21 cellular contexts compared by ENCODE assay signal in genomic region chr15:48774484-48774883, GRCh38.
"Had no signal": no experiment of that assay in that cellular context is flagged by ENCODE, and none has a peak within 500 bp of the region (broad histone marks: within the 10 kb centered on the region; RNA-seq: fewer than 3 reads in every experiment).

No MANE protein-coding gene starts in this region.

- H3K27me3 Mint-ChIP-seq: activated CD4-positive, alpha-beta T cell treated with anti-CD3 and anti-CD28 coated beads for 36 hours; activated naive CD8-positive, alpha-beta T cell treated with anti-CD3 and anti-CD28 coated beads for 36 hours; central memory CD8-positive, alpha-beta T cell; stimulated activated memory B cell treated with anti-CD40 and anti-IgM and Interleukin-4, amounts not matched to agents 10 μg/mL and 1 μg/mL and 100 μg/mL, for 72 hours had no signal

- ATAC-seq: activated CD4-positive, alpha-beta T cell treated with anti-CD3 and anti-CD28 coated beads for 36 hours; gastroesophageal sphincter; heart left ventricle; left lung; psoas muscle; right lobe of liver; stimulated activated memory B cell treated with anti-CD40 and anti-IgM and Interleukin-4, amounts not matched to agents 10 μg/mL and 1 μg/mL and 100 μg/mL, for 72 hours; upper lobe of right lung; WTC11 had no signal

- H3K4me1 Mint-ChIP-seq: activated CD4-positive, alpha-beta T cell treated with anti-CD3 and anti-CD28 coated beads for 36 hours; activated naive CD8-positive, alpha-beta T cell treated with anti-CD3 and anti-CD28 coated beads for 36 hours; central memory CD8-positive, alpha-beta T cell; neural progenitor cell; stimulated activated memory B cell treated with anti-CD40 and anti-IgM and Interleukin-4, amounts not matched to agents 10 μg/mL and 1 μg/mL and 100 μg/mL, for 72 hours had no signal

- H3K4me3 ChIP-seq: coronary artery, gastroesophageal sphincter, heart left ventricle, left lung, neural progenitor cell, psoas muscle, right lobe of liver, upper lobe of right lung had no signal

- DNase-seq: activated CD4-positive, alpha-beta T cell treated with anti-CD3 and anti-CD28 coated beads for 36 hours; activated CD4-positive, alpha-beta T cell treated with anti-CD3 and anti-CD28 coated beads, Interleukin-2, amount 50 U/mL, for 48 hours; activated naive CD4-positive, alpha-beta T cell; activated naive CD8-positive, alpha-beta T cell treated with anti-CD3 and anti-CD28 coated beads for 36 hours; amygdala; heart left ventricle; left lung; mammary epithelial cell; midbrain; psoas muscle; right lobe of liver; stimulated activated CD4-positive, alpha-beta T cell treated with anti-CD3 and anti-CD28 coated beads, Interleukin-4, amount 100 ng/mL, for 4 hours; upper lobe of right lung had no signal

- H3K9me3 ChIP-seq: gastroesophageal sphincter, left lung, psoas muscle, right lobe of liver, upper lobe of right lung had no signal

- H3K36me3 ChIP-seq: right lobe of liver, upper lobe of right lung had no signal

- H3K27ac Mint-ChIP-seq: activated CD4-positive, alpha-beta T cell treated with anti-CD3 and anti-CD28 coated beads for 36 hours; activated naive CD8-positive, alpha-beta T cell treated with anti-CD3 and anti-CD28 coated beads for 36 hours; stimulated activated memory B cell treated with anti-CD40 and anti-IgM and Interleukin-4, amounts not matched to agents 10 μg/mL and 1 μg/mL and 100 μg/mL, for 72 hours; T-helper 2 cell treated with Interferon-gamma antibody and Interleukin-4, amounts not matched to agents 5 μg/mL and 100 μg/mL, for 36 hours; WTC11 had no signal

- H3K27ac ChIP-seq: coronary artery, gastroesophageal sphincter, heart left ventricle, left lung, neural progenitor cell, psoas muscle, right lobe of liver, upper lobe of right lung had no signal

- FAIRE-seq: TTC549 had no signal

- H3K4me1 ChIP-seq: left lung, neural progenitor cell, psoas muscle, right lobe of liver, upper lobe of right lung had no signal

- H3K4me3 Mint-ChIP-seq: activated CD4-positive, alpha-beta T cell treated with anti-CD3 and anti-CD28 coated beads for 36 hours; activated naive CD8-positive, alpha-beta T cell treated with anti-CD3 and anti-CD28 coated beads for 36 hours; central memory CD8-positive, alpha-beta T cell; neural progenitor cell; stimulated activated memory B cell treated with anti-CD40 and anti-IgM and Interleukin-4, amounts not matched to agents 10 μg/mL and 1 μg/mL and 100 μg/mL, for 72 hours; T-helper 2 cell treated with Interferon-gamma antibody and Interleukin-4, amounts not matched to agents 5 μg/mL and 100 μg/mL, for 36 hours; WTC11 had no signal

- H2AFZ ChIP-seq: neural progenitor cell had no signal

- H3K4me2 ChIP-seq: neural progenitor cell had no signal

- H3K9ac ChIP-seq: neural progenitor cell had no signal

- H3K9me3 Mint-ChIP-seq: central memory CD8-positive, alpha-beta T cell; WTC11 had no signal

- H3K27me3 ChIP-seq: gastroesophageal sphincter, heart left ventricle, left lung, neural progenitor cell, right lobe of liver, upper lobe of right lung had no signal
